In genomic region chr16:11597268-11597690, GRCh38 we compare ENCODE assay signal across 9 cellular contexts. TPM values are rescaled to one million over a fixed set of nuclear protein-coding genes. Genes with fewer than 3 reads are reported as not detected.
DNase-seq lines count a peak whose midpoint lies in the region; ATAC-seq and TF ChIP-seq lines count a peak whose summit lies in the region.
"Had no signal": no experiment of that assay in that cellular context is flagged by ENCODE, and none has a peak within 500 bp of the region (broad histone marks: within the 10 kb centered on the region; RNA-seq: fewer than 3 reads in every experiment).

No MANE protein-coding gene starts in this region.

- no peaks in the 10 kb centered on the region for H3K36me3 ChIP-seq in left ventricle myocardium inferior
- H3K36me3 ChIP-seq in spleen = no peaks in the 10 kb centered on the region

- no peak for ATAC-seq in HG02840 (IDR thresholded peaks at IDR 0.05; ENCODE audit: low FRiP score, unreplicated experiment)
- ATAC-seq in GM21390 (IDR thresholded peaks at IDR 0.05; ENCODE audit: unreplicated experiment) = no peak
- ATAC-seq in GM21576 (IDR thresholded peaks at IDR 0.05; ENCODE audit: unreplicated experiment) = no peak

- CTCF ChIA-PET in RWPE1 (lab: Yijun Ruan, JAX) = no interaction called here

- peak; percentile 34 for DNase-seq in GM03348 (ENCODE audit: low spot score)
- no peak for DNase-seq in RWPE1 (ENCODE audit: low spot score)
- no peak for DNase-seq in left ventricle myocardium inferior
- peak; percentile 72 for DNase-seq in spleen
- DNase-seq in activated CD4-positive, CD25-positive, alpha-beta regulatory T cell (lab: John Stamatoyannopoulos, UW) = no peak
- DNase-seq: NCI-H1092 had no signal

- WGBS in spleen, 5 donors = 44 to 69% (median 52%) methylated on average over 5 of the region's 5 CpGs

- intact Hi-C loops in left ventricle myocardium inferior (cut with micrococcal nuclease) (no loop called here), spleen (cut with DNase I; ENCODE audit: low total_unique reads) (no loop called here)

- H3K4me1 ChIP-seq in left ventricle myocardium inferior (peaks cover 19% of the 10 kb centered on the region), spleen (peaks cover 5 to 60% (median 24%) of the 10 kb centered on the region in 6 donors)

- H3K9me3 ChIP-seq in left ventricle myocardium inferior (replicated peaks) = no peaks in the 10 kb centered on the region
- no peaks in the 10 kb centered on the region for H3K9me3 ChIP-seq in spleen

- H3K27me3 ChIP-seq in left ventricle myocardium inferior (ENCODE audit: low read depth) (no peaks in the 10 kb centered on the region), spleen (replicated peaks in 1 of 7) (no peaks in the 10 kb centered on the region)

- H3K27ac ChIP-seq in RWPE1 = peak overlapping the region; percentile 46
- peak overlapping the region; percentile 11 for H3K27ac ChIP-seq in left ventricle myocardium inferior (replicated peaks)
- peak overlapping the region; percentile 48 to 94 (median 86) for H3K27ac ChIP-seq in spleen

- POLR2A ChIA-PET in RWPE1 (lab: Yijun Ruan, JAX; ENCODE audit: low non-redundant PET) = interaction anchor here (0.7 kb wide), 1 partner anchor 10 kb away, joined by 3 read pairs; the partner anchor contains the start of gene LITAF

- no peak for TF ChIP-seq POLR2A in spleen (IDR thresholded peaks at IDR 0.05)

- H3K4me3 ChIP-seq in left ventricle myocardium inferior (no peak overlapping the region), spleen (peak overlapping the region in 1 of 8 donors; percentile 57)

- TF ChIP-seq CTCF in RWPE1 (conservative IDR thresholded peaks at IDR 0.05; ENCODE audit: low read depth) (no peak), left ventricle myocardium inferior (IDR thresholded peaks at IDR 0.05; ENCODE audit: borderline replicate concordance) (no peak), spleen (IDR thresholded peaks at IDR 0.05 in 8 of 11, conservative IDR thresholded peaks at IDR 0.05 in 3 of 11) (no peak)

RNA-seq across cellular contexts. Expression of gene LITAF, which starts 10.6 kb away (rescaled TPM):
- 55.6 TPM for total RNA-seq in left ventricle myocardium inferior
- total RNA-seq in spleen = 100 to 1,000 TPM; 114 to 312 (median 190) TPM
- polyA plus RNA-seq in spleen = 10 to 100 TPM; 55.8 to 87.4 (median 58.9) TPM

Comparison
In these comparisons a context has a peak if more than half of its experiments do, and no peak if none do; other contexts are left out.
1. DNase-seq: peak in GM03348 (single experiment) and spleen (single experiment); none in RWPE1 (single experiment), left ventricle myocardium inferior (single experiment) and activated CD4-positive, CD25-positive, alpha-beta regulatory T cell (0 of 4).
2. H3K27ac ChIP-seq: peak in every context shown above with its lines; median percentile 86 in spleen; 46 in RWPE1; 11 in left ventricle myocardium inferior.